In genomic region chr16:52584354-52584840, GRCh38 we compare ENCODE assay signal across 28 cellular contexts. TPM values are rescaled to one million over a fixed set of nuclear protein-coding genes. Genes with fewer than 3 reads are reported as not detected.
"Had no signal": no experiment of that assay in that cellular context is flagged by ENCODE, and none has a peak within 500 bp of the region (broad histone marks: within the 10 kb centered on the region; RNA-seq: fewer than 3 reads in every experiment).

No MANE protein-coding gene starts in this region.

- H3K36me3 ChIP-seq: MG63, Peyer's patch, SJCRH30 had no signal

- H3K27me3 ChIP-seq: MG63, Peyer's patch, SJCRH30 had no signal

- H3K27ac ChIP-seq: Peyer's patch, RWPE1, SJCRH30 had no signal

- FAIRE-seq: astrocyte had no signal

- H3K4me3 ChIP-seq: MG63, Peyer's patch, SJCRH30 had no signal

- DNase-seq: activated B cell treated with CpG ODN at 0.5 μM for 24 hours; activated CD4-positive, alpha-beta memory T cell treated with anti-CD3 and anti-CD28 coated beads for 36 hours; activated CD4-positive, alpha-beta T cell treated with anti-CD3 and anti-CD28 coated beads for 1 hour; activated CD4-positive, alpha-beta T cell treated with anti-CD3 and anti-CD28 coated beads, Interleukin-2, amount 10 ng/mL, durations not matched to agents 24 days and 14 days; activated gamma-delta T cell; activated naive CD4-positive, alpha-beta T cell treated with anti-CD3 and anti-CD28 coated beads for 36 hours; activated T-cell treated with anti-CD3 and anti-CD28 coated beads for 4 hours; activated T-cell treated with anti-CD3 and anti-CD28 coated beads, Interleukin-2, amount 50 U/mL, for 48 hours; amygdala; cortex of kidney; MG63; MV-4-11; NCI-H1092 treated with DMSO at 0.1 percent for 48 hours; NCI-H1417 treated with DMSO at 0.1 percent for 48 hours; NCI-H187; NCI-H2081; NCI-H446; NCI-H526; Peyer's patch; Right ventricle myocardium superior; SJCRH30; SW 1271 had no signal

- H3K9me3 ChIP-seq: MG63, Peyer's patch, SJCRH30 had no signal

- ATAC-seq: activated T-helper 17 cell treated with anti-CD3 and anti-CD28 coated beads, Interleukin-2, amount 50 U/mL, for 72 hours; SK-N-SH treated with all-trans-retinoic acid at 6 μM for 48 hours had no signal

- H3K4me1 ChIP-seq: Peyer's patch, SJCRH30 had no signal

RNA-seq across cellular contexts. Expression of gene TOX3, which starts 37.5 kb away (rescaled TPM):
- total RNA-seq: activated B cell treated with CpG ODN at 0.5 μM for 24 hours; activated CD4-positive, alpha-beta memory T cell treated with anti-CD3 and anti-CD28 coated beads for 36 hours; activated CD4-positive, alpha-beta T cell treated with anti-CD3 and anti-CD28 coated beads, Interleukin-2, amount 10 ng/mL, durations not matched to agents 24 days and 14 days; activated CD8-positive, alpha-beta memory T cell treated with anti-CD3 and anti-CD28 coated beads for 36 hours; activated naive CD4-positive, alpha-beta T cell treated with anti-CD3 and anti-CD28 coated beads for 36 hours; activated T-helper 17 cell treated with anti-CD3 and anti-CD28 coated beads, Interleukin-2, amount 50 U/mL, for 72 hours; Right ventricle myocardium superior; T-helper 1 cell treated with Interleukin-12 subunit alpha and Interleukin-12 subunit beta and Interleukin-4 antibody, amounts not matched to agents 30 ng/mL and 1 ng/mL, for 36 hours had no signal
